8 cellular contexts compared by ENCODE assay signal in genomic region chr10:72337039-72337629, GRCh38. TPM values are rescaled to one million over a fixed set of nuclear protein-coding genes. Genes with fewer than 3 reads are reported as not detected.
DNase-seq lines count a peak whose midpoint lies in the region; ATAC-seq and TF ChIP-seq lines count a peak whose summit lies in the region.

No MANE protein-coding gene starts in this region.

- TF ChIP-seq CTCF in Caco-2 (IDR thresholded peaks at IDR 0.05; ENCODE audit: insufficient read depth in 1 of 2, low read depth in 1 of 2, low read length in 1 of 2, severe bottlenecking in 1 of 2, unreplicated experiment in 1 of 2) (peak; percentile 95 to 96), progenitor cell of endocrine pancreas (IDR thresholded peaks at IDR 0.05; ENCODE audit: unreplicated experiment) (peak; percentile 89)

- CTCF ChIA-PET in Caco-2 (lab: Charles Lee): interaction anchor here (0.6 to 1.5 kb wide), 9 partner anchors 9 to 293 kb away, joined by 3 to 7 read pairs (median 4); no protein-coding TSS in a partner anchor

- POLR2A ChIA-PET in Caco-2 (lab: Charles Lee): no interaction called here

- intact Hi-C loops in Caco-2 (cut with micrococcal nuclease; ENCODE audit: unreplicated experiment): loop anchor here (1.0 kb wide), 1 partner anchor 289 kb away; no protein-coding TSS in a partner anchor
- intact Hi-C loops in cardiac septum (cut with DNase I): loop anchor here (2.0 to 10.0 kb wide), 3 partner anchors 204 to 442 kb away; no protein-coding TSS in a partner anchor

- H3K9me3 Mint-ChIP-seq in Caco-2 (ENCODE audit: unreplicated experiment) (no peaks in the 10 kb centered on the region), progenitor cell of endocrine pancreas (ENCODE audit: low read depth) (no peaks in the 10 kb centered on the region)

- H3K9me3 ChIP-seq in Caco-2 (no peaks in the 10 kb centered on the region), SJSA1 (replicated peaks) (no peaks in the 10 kb centered on the region), adipocyte (ENCODE audit: control insufficient read depth, low read length) (no peaks in the 10 kb centered on the region)

- no peak overlapping the region for H3K4me3 Mint-ChIP-seq in Caco-2 (ENCODE audit: unreplicated experiment)
- no peak overlapping the region for H3K4me3 Mint-ChIP-seq in progenitor cell of endocrine pancreas (ENCODE audit: low read depth)

- H3K4me1 ChIP-seq in Caco-2 (no peaks in the 10 kb centered on the region), SJSA1 (replicated peaks) (peaks cover 49% of the 10 kb centered on the region), adipocyte (ENCODE audit: control insufficient read depth, insufficient read depth, low read length) (peaks cover 18% of the 10 kb centered on the region)

- H3K27me3 Mint-ChIP-seq in Caco-2 (ENCODE audit: insufficient read depth, unreplicated experiment) (no peaks in the 10 kb centered on the region), progenitor cell of endocrine pancreas (no peaks in the 10 kb centered on the region)

- ATAC-seq in HG03025 (IDR thresholded peaks at IDR 0.05; ENCODE audit: low FRiP score, unreplicated experiment) (no peak), HG03354 (IDR thresholded peaks at IDR 0.05; ENCODE audit: poor library complexity, severe bottlenecking, unreplicated experiment) (no peak)

- no peaks in the 10 kb centered on the region for H3K4me1 Mint-ChIP-seq in Caco-2 (ENCODE audit: low read depth, unreplicated experiment)
- H3K4me1 Mint-ChIP-seq in progenitor cell of endocrine pancreas (ENCODE audit: low read depth): peaks cover 8% of the 10 kb centered on the region

- peaks cover 5% of the 10 kb centered on the region for H3K36me3 ChIP-seq in Caco-2 (ENCODE audit: control insufficient read depth, insufficient read depth, low read length)
- peaks cover 79% of the 10 kb centered on the region for H3K36me3 ChIP-seq in SJSA1
- H3K36me3 ChIP-seq in adipocyte (ENCODE audit: control insufficient read depth, insufficient read depth, low read length, severe bottlenecking): peaks cover 77% of the 10 kb centered on the region

- H3K27ac Mint-ChIP-seq in Caco-2 (ENCODE audit: unreplicated experiment) (no peak overlapping the region), progenitor cell of endocrine pancreas (no peak overlapping the region)

- peak in 1 of 2 experiments; percentile 84 for DNase-seq in Caco-2
- peak; percentile 74 for DNase-seq in KBM-7
- peak; percentile 72 to 81 for DNase-seq in SJSA1 (ENCODE audit: low read depth in 1 of 2, low spot score in 2 of 2)
- peak; percentile 90 for DNase-seq in adipocyte (ENCODE audit: low read depth)
- peak; percentile 94 for DNase-seq in cardiac septum (ENCODE audit: low spot score)
- DNase-seq in progenitor cell of endocrine pancreas (ENCODE audit: low spot score, unreplicated experiment): peak; percentile 60

- peak overlapping the region; percentile 66 for H3K9ac ChIP-seq in adipocyte (ENCODE audit: low read length)

- H3K36me3 Mint-ChIP-seq in Caco-2 (ENCODE audit: insufficient read depth, unreplicated experiment) (peaks cover 67% of the 10 kb centered on the region), progenitor cell of endocrine pancreas (ENCODE audit: insufficient read depth) (peaks cover 23% of the 10 kb centered on the region)

- in situ Hi-C loops in KBM-7 (cut with MboI; ENCODE audit: low pct_unique_long_range_greater_than_20kb, low sequenced_read_pairs): loop anchor here (25.0 kb wide), 3 partner anchors 200 to 1000 kb away; no protein-coding TSS in a partner anchor

- no TSS peak for BruUV-seq in Caco-2 (replicated peaks; lab: Mats Ljungman, UMichigan)

- no peak overlapping the region for H3K27ac ChIP-seq in SJSA1

- H3K4me3 ChIP-seq in Caco-2 (ENCODE audit: low read depth, low read length) (no peak overlapping the region), SJSA1 (no peak overlapping the region), adipocyte (ENCODE audit: low read length) (no peak overlapping the region)

- no peaks in the 10 kb centered on the region for H3K27me3 ChIP-seq in Caco-2 (replicated peaks; ENCODE audit: control insufficient read depth, insufficient read depth, low read length)
- no peaks in the 10 kb centered on the region for H3K27me3 ChIP-seq in SJSA1 (replicated peaks)
- no peaks in the 10 kb centered on the region for H3K27me3 ChIP-seq in adipocyte (replicated peaks; ENCODE audit: control insufficient read depth, insufficient read depth, low read length)

RNA-seq across cellular contexts. Expression of gene DNAJB12, which starts 17.6 kb away (rescaled TPM):
- total RNA-seq in Caco-2 (2022) (56.0 and 58.1 TPM in 2 replicates), cardiac septum (28.9 TPM), progenitor cell of endocrine pancreas (33.2 and 34.7 TPM in 2 replicates)
- total RNA-seq in SJSA1 (2014; rRNA removed; shearing (Covaris generic)): 36.1 and 42.3 TPM in 2 replicates
